20 cellular contexts compared by ENCODE assay signal in the genomic region with DNA sequence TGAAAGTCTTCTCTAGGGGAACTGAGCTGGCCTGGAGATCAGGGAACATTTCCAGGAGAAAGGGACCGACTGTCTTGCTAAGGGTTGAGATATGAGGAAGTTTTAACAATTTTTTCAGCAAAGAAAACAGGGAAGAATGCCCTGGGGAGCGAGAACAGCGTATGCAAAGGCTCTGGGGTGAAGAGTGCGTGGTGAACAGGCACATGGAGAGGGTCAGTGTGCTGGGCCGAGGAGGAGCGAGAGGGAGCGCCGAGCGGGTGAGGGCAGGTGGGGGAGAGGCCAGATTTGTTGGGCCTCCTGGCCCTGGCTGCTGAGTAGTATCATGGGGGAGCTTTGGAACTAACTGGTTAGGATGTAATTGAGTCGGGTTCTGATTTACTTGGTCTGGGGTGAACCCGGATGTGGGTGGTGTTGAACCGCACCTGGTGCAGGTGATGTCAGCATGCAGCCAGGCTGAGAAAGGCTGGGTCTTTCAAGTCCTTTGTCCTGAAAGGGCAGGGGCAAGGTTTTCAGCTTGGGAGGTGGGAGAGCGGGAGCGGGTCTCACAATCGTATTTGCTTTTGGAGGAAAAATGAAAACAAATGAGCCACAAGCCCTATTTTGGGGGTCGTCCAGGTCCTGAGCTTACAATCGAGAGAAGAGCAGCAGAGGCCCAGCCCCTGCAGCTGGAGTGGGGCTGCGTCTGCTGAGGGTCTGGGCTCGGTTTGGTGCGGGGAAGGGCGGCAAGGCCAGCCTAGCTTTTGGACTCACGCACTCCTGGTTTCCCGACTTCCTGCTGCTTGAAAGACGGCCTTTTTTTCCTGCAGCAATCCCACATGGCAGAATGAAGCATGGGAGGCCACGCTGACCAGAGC. TPM values are rescaled to one million over a fixed set of nuclear protein-coding genes. Genes with fewer than 3 reads are reported as not detected.
A peak's percentile ranks its signal among the peaks of the same experiment; 100 is the strongest.
DNase-seq lines count a peak whose midpoint lies in the region; ATAC-seq, FAIRE-seq and TF ChIP-seq lines count a peak whose summit lies in the region.
"Had no signal": no experiment of that assay in that cellular context is flagged by ENCODE, and none has a peak within 500 bp of the region (broad histone marks: within the 10 kb centered on the region; RNA-seq: fewer than 3 reads in every experiment).

No MANE protein-coding gene starts in this region.

- DNase-seq in T-helper 17 cell (no peak), heart right ventricle (peak; percentile 36 to 39), type B pancreatic cell (ENCODE audit: extremely low spot score, unreplicated experiment) (no peak), NCI-H2196 treated with DMSO at 0.1 percent for 48 hours (lab: John Stamatoyannopoulos, UW; ENCODE audit: unreplicated experiment) (no peak), urothelium cell line (ENCODE audit: low spot score) (no peak), NCI-H2107 treated with DMSO at 0.1 percent for 48 hours (lab: John Stamatoyannopoulos, UW; ENCODE audit: unreplicated experiment) (no peak)
- DNase-seq: activated T-cell treated with anti-CD3 and anti-CD28 coated beads for 4 hours; erythroblast; immature natural killer cell; Kasumi-1; NCI-H1417 treated with DMSO at 0.1 percent for 48 hours; NCI-H748 treated with DMSO at 0.1 percent for 48 hours; RPMI8226; stimulated activated CD4-positive, alpha-beta T cell treated with anti-CD3 and anti-CD28 coated beads, Interleukin-4, amount 100 ng/mL, for 24 hours had no signal

- no peaks in the 10 kb centered on the region for H3K36me3 ChIP-seq in heart right ventricle
- H3K36me3 ChIP-seq: BLaER1 had no signal

- H3K4me1 Mint-ChIP-seq in T-helper 17 cell (peaks cover 5% of the 10 kb centered on the region), nephron (peaks cover 39% of the 10 kb centered on the region), type B pancreatic cell (ENCODE audit: unreplicated experiment) (peaks cover 49% of the 10 kb centered on the region)
- H3K4me1 Mint-ChIP-seq: immature natural killer cell; stimulated activated effector memory CD8-positive, alpha-beta T cell treated with anti-CD3 and anti-CD28 coated beads, Interleukin-12 subunit alpha, Interleukin-12 subunit beta, amount 100 ng/mL, for 72 hours had no signal

- FAIRE-seq in urothelium cell line (lab: Jason Lieb, UNC): no peak

- H3K4me3 ChIP-seq in heart right ventricle: no peak overlapping the region
- H3K4me3 ChIP-seq: BLaER1 had no signal

- WGBS in heart right ventricle, 2 donors: 67 to 73% methylated on average over 25 of the region's 25 CpGs

- peak overlapping the region in 9 of 10 donors; percentile 14 to 65 (median 49) for H3K27ac ChIP-seq in heart right ventricle
- H3K27ac ChIP-seq: BLaER1 had no signal

- peaks cover 3 to 36% (median 26%) of the 10 kb centered on the region in 9 donors for H3K4me1 ChIP-seq in heart right ventricle

- peaks cover 4% of the 10 kb centered on the region for H3K9me3 Mint-ChIP-seq in nephron
- H3K9me3 Mint-ChIP-seq in type B pancreatic cell: peaks cover 4% of the 10 kb centered on the region
- H3K9me3 Mint-ChIP-seq: immature natural killer cell; stimulated activated effector memory CD8-positive, alpha-beta T cell treated with anti-CD3 and anti-CD28 coated beads, Interleukin-12 subunit alpha, Interleukin-12 subunit beta, amount 100 ng/mL, for 72 hours had no signal

- TF ChIP-seq CTCF in heart right ventricle (IDR thresholded peaks at IDR 0.05) (no peak), nephron (IDR thresholded peaks at IDR 0.05; ENCODE audit: unreplicated experiment in 3 of 3) (no peak), type B pancreatic cell (conservative IDR thresholded peaks at IDR 0.05) (no peak)

- ATAC-seq in T-helper 17 cell (no peak), heart right ventricle (peak in 4 of 8 donors; percentile 22 to 58 (median 38)), GM21390 (IDR thresholded peaks at IDR 0.05; ENCODE audit: unreplicated experiment) (no peak)
- ATAC-seq: stimulated activated effector memory CD8-positive, alpha-beta T cell treated with anti-CD3 and anti-CD28 coated beads, Interleukin-12 subunit alpha, Interleukin-12 subunit beta, amount 100 ng/mL, for 72 hours had no signal

- H3K27me3 ChIP-seq in heart right ventricle: no peaks in the 10 kb centered on the region
- H3K27me3 ChIP-seq: BLaER1 had no signal

- H3K4me3 Mint-ChIP-seq in T-helper 17 cell (no peak overlapping the region), nephron (peak overlapping the region; percentile 9 to 26 (median 25)), type B pancreatic cell (peak overlapping the region; percentile 63)
- H3K4me3 Mint-ChIP-seq: immature natural killer cell; stimulated activated effector memory CD8-positive, alpha-beta T cell treated with anti-CD3 and anti-CD28 coated beads, Interleukin-12 subunit alpha, Interleukin-12 subunit beta, amount 100 ng/mL, for 72 hours had no signal

- no peaks in the 10 kb centered on the region for H3K9me3 ChIP-seq in T-helper 17 cell (ENCODE audit: control insufficient read depth, low read length, poor library complexity, severe bottlenecking)
- peaks cover 0 to 3% (median 0%) of the 10 kb centered on the region in 11 donors for H3K9me3 ChIP-seq in heart right ventricle
- H3K9me3 ChIP-seq: BLaER1 had no signal

- H3K27ac Mint-ChIP-seq in T-helper 17 cell (peak overlapping the region; percentile 27), nephron (peak overlapping the region; percentile 58 to 81 (median 79)), type B pancreatic cell (peak overlapping the region; percentile 43)
- H3K27ac Mint-ChIP-seq: immature natural killer cell; stimulated activated effector memory CD8-positive, alpha-beta T cell treated with anti-CD3 and anti-CD28 coated beads, Interleukin-12 subunit alpha, Interleukin-12 subunit beta, amount 100 ng/mL, for 72 hours had no signal

- H3K36me3 Mint-ChIP-seq in T-helper 17 cell (ENCODE audit: low read depth): peaks cover 8% of the 10 kb centered on the region
- no peaks in the 10 kb centered on the region for H3K36me3 Mint-ChIP-seq in nephron (ENCODE audit: low read depth)
- no peaks in the 10 kb centered on the region for H3K36me3 Mint-ChIP-seq in type B pancreatic cell
- H3K36me3 Mint-ChIP-seq: immature natural killer cell; stimulated activated effector memory CD8-positive, alpha-beta T cell treated with anti-CD3 and anti-CD28 coated beads, Interleukin-12 subunit alpha, Interleukin-12 subunit beta, amount 100 ng/mL, for 72 hours had no signal

- H3K27me3 Mint-ChIP-seq in T-helper 17 cell: peaks cover 35% of the 10 kb centered on the region
- peaks cover 54% of the 10 kb centered on the region for H3K27me3 Mint-ChIP-seq in nephron (ENCODE audit: low read depth)
- H3K27me3 Mint-ChIP-seq in type B pancreatic cell: peaks cover 8% of the 10 kb centered on the region

- intact Hi-C loops in heart right ventricle (cut with DNase I): loop anchor here in 2 of 10 donors (10.0 kb wide), 2 partner anchors 59 to 331 kb away; a partner anchor contains a TSS

RNA-seq across cellular contexts. Expression of a gene that starts 11.1 kb away (rescaled TPM):
- total RNA-seq in T-helper 17 cell (not detected), heart right ventricle (1 to 10 TPM in 5 of 10 donors, under 1 TPM in 5; 0.55 to 2.1 (median 0.98) TPM), type B pancreatic cell (ENCODE audit: low replicate concordance) (0.95 and 2.0 TPM in 2 replicates)
- 1 to 10 TPM; 2.6 to 5.7 TPM for polyA plus RNA-seq in heart right ventricle
- total RNA-seq: H4; T-helper 1 cell treated with Interleukin-12 subunit alpha and Interleukin-12 subunit beta and Interleukin-4 antibody, amounts not matched to agents 30 ng/mL and 1 ng/mL, for 36 hours had no signal
- polyA plus RNA-seq: immature natural killer cell had no signal

RNA-seq across cellular contexts. Expression of a gene that starts 43.7 kb away (rescaled TPM):
- total RNA-seq in T-helper 17 cell (not detected), heart right ventricle (not detected), type B pancreatic cell (ENCODE audit: low replicate concordance) (0.12 and 0.17 TPM in 2 replicates)
- polyA plus RNA-seq in heart right ventricle: not detected
- total RNA-seq: H4; T-helper 1 cell treated with Interleukin-12 subunit alpha and Interleukin-12 subunit beta and Interleukin-4 antibody, amounts not matched to agents 30 ng/mL and 1 ng/mL, for 36 hours had no signal
- polyA plus RNA-seq: immature natural killer cell had no signal

Comparison
In these comparisons a context has a peak if more than half of its experiments do, and no peak if none do; other contexts are left out.
1. DNase-seq: peak in heart right ventricle (2 of 2); none in T-helper 17 cell (0 of 3), type B pancreatic cell (single experiment), NCI-H2196 treated with DMSO at 0.1 percent for 48 hours (single experiment), urothelium cell line (single experiment) and NCI-H2107 treated with DMSO at 0.1 percent for 48 hours (single experiment).
2. H3K27ac Mint-ChIP-seq: peak in every context shown above with its lines; median percentile 79 in nephron; 43 in type B pancreatic cell; 27 in T-helper 17 cell.